ENCODE assay signal across 26 cellular contexts in the genomic region with DNA sequence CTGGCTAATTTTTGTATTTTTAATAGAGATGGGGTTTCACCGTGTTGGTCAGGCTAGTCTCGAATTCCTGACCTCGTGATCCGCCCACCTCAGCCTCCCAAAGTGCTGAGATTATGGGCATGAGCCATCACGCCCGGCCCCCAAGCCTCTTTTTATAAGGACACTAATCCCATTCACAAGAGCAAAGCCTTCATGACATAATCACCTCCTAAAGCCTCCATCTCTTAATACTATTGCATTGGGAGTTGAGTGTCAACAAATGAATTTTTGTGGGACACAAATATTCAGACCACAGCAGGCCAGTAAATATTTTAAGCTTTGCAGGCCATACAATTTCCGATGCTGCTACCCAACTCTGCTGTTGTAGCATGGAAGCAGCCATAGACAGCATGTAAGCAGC. TPM values are rescaled to one million over a fixed set of nuclear protein-coding genes. Genes with fewer than 3 reads are reported as not detected.
A peak's percentile ranks its signal among the peaks of the same experiment; 100 is the strongest.
DNase-seq lines count a peak whose midpoint lies in the region; ATAC-seq, FAIRE-seq and TF ChIP-seq lines count a peak whose summit lies in the region.
"Had no signal": no experiment of that assay in that cellular context is flagged by ENCODE, and none has a peak within 500 bp of the region (broad histone marks: within the 10 kb centered on the region; RNA-seq: fewer than 3 reads in every experiment).

No MANE protein-coding gene starts in this region.

- H3K4me1 ChIP-seq in HAP-1 (peaks cover 14% of the 10 kb centered on the region), H1 (replicated peaks in 1 of 4; ENCODE audit: control insufficient read depth in 3 of 4, insufficient read depth in 4 of 4, low read length in 3 of 4) (peaks cover 9 to 22% (median 13%) of the 10 kb centered on the region in 4 experiments; a peak in 5 of 7 replicates), MM.1S (ENCODE audit: low read length) (no peaks in the 10 kb centered on the region)

- no peak overlapping the region for H2AK5ac ChIP-seq in H1 (ENCODE audit: low read depth, low read length)

- H3K27ac ChIP-seq in H1 (ENCODE audit: low read depth, low read length) (no peak overlapping the region), MM.1S (ENCODE audit: low read length) (no peak overlapping the region)
- H3K27ac ChIP-seq: BLaER1 treated with 17β-estradiol and CSF1 and Interleukin-3, amounts not matched to agents 10 nM and 100 nM had no signal

- H3K79me2 ChIP-seq in H1 (ENCODE audit: control insufficient read depth in 1 of 2, insufficient read depth in 2 of 2, low read length in 2 of 2): no peaks in the 10 kb centered on the region
- no peaks in the 10 kb centered on the region for H3K79me2 ChIP-seq in MM.1S (ENCODE audit: low read length)

- no peaks in the 10 kb centered on the region for H3K79me1 ChIP-seq in H1 (ENCODE audit: low read depth, low read length)

- H2BK12ac ChIP-seq in H1 (ENCODE audit: low read depth, low read length): peak overlapping the region; percentile 45; the same call in 1 of the 2 replicates

- TF ChIP-seq EP300 in H1 (IDR thresholded peaks at IDR 0.05; ENCODE audit: borderline replicate concordance in 1 of 2, low read depth in 2 of 2, low read length in 2 of 2): no peak

- no peak overlapping the region for H2AFZ ChIP-seq in H1 (ENCODE audit: low read length)
- no peak overlapping the region for H2AFZ ChIP-seq in MM.1S (ENCODE audit: low read length)
- H2AFZ ChIP-seq: GM23338 had no signal

- H3K23me2 ChIP-seq in H1 (ENCODE audit: low read depth, low read length): peaks cover 4% of the 10 kb centered on the region; the same call in 1 of the 2 replicates

- no peak for FAIRE-seq in H1 (lab: Jason Lieb, UNC)
- FAIRE-seq: GM12892, GM18507, K562 had no signal

- no peak overlapping the region for H4K91ac ChIP-seq in H1 (replicated peaks; ENCODE audit: insufficient read length, low read length)

- no peak overlapping the region for H4K8ac ChIP-seq in H1 (ENCODE audit: extremely low read depth, insufficient read depth, low read length)

- no peaks in the 10 kb centered on the region for H3F3A ChIP-seq in MM.1S (ENCODE audit: insufficient read depth, low read length)

- no peak overlapping the region for H3K9ac ChIP-seq in H1 (replicated peaks in 1 of 4; ENCODE audit: extremely low read depth in 1 of 4, low read depth in 3 of 4, low read length in 3 of 4)
- H3K9ac ChIP-seq in MM.1S (ENCODE audit: low read length): no peak overlapping the region
- H3K9ac ChIP-seq: BLaER1 treated with 17β-estradiol and CSF1 and Interleukin-3, amounts not matched to agents 10 nM and 100 nM had no signal

- H3K14ac ChIP-seq in H1 (ENCODE audit: insufficient read length): no peak overlapping the region

- WGBS in H1 (ENCODE audit: extremely low coverage in 1 of 2, insufficient coverage in 1 of 2, insufficient read length in 1 of 2, insufficient replicate concordance in 2 of 2, low coverage in 1 of 2, low lambda C conversion rate in 2 of 2, missing lambda C conversion rate in 1 of 2), 2 experiments: 88% methylated on average over 7 of the region's 7 CpGs; no CpG with 5 or more reads in 1 of the 2 experiments

- H3K36me3 ChIP-seq in HAP-1 (replicated peaks) (no peaks in the 10 kb centered on the region; the same call in 1 of the 2 replicates), H1 (ENCODE audit: control insufficient read depth in 2 of 4, insufficient read depth in 4 of 4, low read length in 3 of 4) (no peaks in the 10 kb centered on the region), H7 (replicated peaks; ENCODE audit: control insufficient read depth, insufficient read depth, low read length) (no peaks in the 10 kb centered on the region), MM.1S (replicated peaks; ENCODE audit: insufficient read depth, low read length) (no peaks in the 10 kb centered on the region)
- H3K36me3 ChIP-seq: BLaER1 treated with 17β-estradiol and CSF1 and Interleukin-3, amounts not matched to agents 10 nM and 100 nM had no signal

- no peaks in the 10 kb centered on the region for H4K20me1 ChIP-seq in H1 (replicated peaks in 1 of 2; ENCODE audit: control insufficient read depth in 1 of 2, insufficient read depth in 2 of 2, low read length in 2 of 2)
- H4K20me1 ChIP-seq in MM.1S (ENCODE audit: insufficient read depth, low read length): no peaks in the 10 kb centered on the region
- H4K20me1 ChIP-seq: BLaER1 treated with 17β-estradiol and CSF1 and Interleukin-3, amounts not matched to agents 10 nM and 100 nM had no signal

- TF ChIP-seq POLR2A in H1 (IDR thresholded peaks at IDR 0.05; ENCODE audit: control extremely low read depth in 1 of 2, low read depth in 2 of 2, low read length in 2 of 2): no peak

- no peaks in the 10 kb centered on the region for H3K9me3 ChIP-seq in HAP-1
- H3K9me3 ChIP-seq in H1 (ENCODE audit: insufficient read depth in 2 of 2, low read depth in 1 of 2, low read length in 1 of 2): no peaks in the 10 kb centered on the region
- no peaks in the 10 kb centered on the region for H3K9me3 ChIP-seq in MM.1S (replicated peaks; ENCODE audit: insufficient read depth, low read length)
- H3K9me3 ChIP-seq: BLaER1 treated with 17β-estradiol and CSF1 and Interleukin-3, amounts not matched to agents 10 nM and 100 nM; Caco-2 had no signal

- H3K4me2 ChIP-seq in H1 (ENCODE audit: insufficient read depth in 1 of 2, low read depth in 2 of 2, low read length in 2 of 2) (no peak overlapping the region), MM.1S (ENCODE audit: low read depth, low read length) (no peak overlapping the region)
- H3K4me2 ChIP-seq: BLaER1 treated with 17β-estradiol and CSF1 and Interleukin-3, amounts not matched to agents 10 nM and 100 nM; GM23338 had no signal

- TF ChIP-seq RAD21 in H1 (IDR thresholded peaks at IDR 0.05 in 1 of 2, conservative IDR thresholded peaks at IDR 0.05 in 1 of 2; ENCODE audit: low read depth in 2 of 2, low read length in 2 of 2): no peak

- CTCF ChIA-PET in H1 (lab: Charles Lee; ENCODE audit: partially characterized antibody): interaction anchor here (1.2 to 1.5 kb wide), 4 partner anchors 9 to 127 kb away, joined by 4 to 5 read pairs (median 4); a partner anchor contains a TSS

- no peak overlapping the region for H3K23ac ChIP-seq in H1 (ENCODE audit: insufficient read length)

- ATAC-seq in activated CD4-positive, CD25-positive, alpha-beta regulatory T cell treated with anti-CD3 and anti-CD28 coated beads, Interleukin-2, amount 50 U/mL, for 24 hours: no peak
- ATAC-seq: GM23338, K562 had no signal

- no peak overlapping the region for H3K18ac ChIP-seq in H1 (ENCODE audit: extremely low read depth, low read length)

- H3K56ac ChIP-seq in H1 (replicated peaks; ENCODE audit: insufficient read length, low read depth, low read length): no peak overlapping the region

- H3K4me3 ChIP-seq in HAP-1 (no peak overlapping the region), H1 (ENCODE audit: extremely low read depth in 1 of 4, insufficient read depth in 2 of 4, low read depth in 3 of 4, low read length in 4 of 4) (no peak overlapping the region), H7 (ENCODE audit: insufficient read depth, low read depth, low read length) (no peak overlapping the region), MM.1S (ENCODE audit: low read length) (no peak overlapping the region)
- H3K4me3 ChIP-seq: BLaER1 treated with 17β-estradiol and CSF1 and Interleukin-3, amounts not matched to agents 10 nM and 100 nM; GM23338; K562 had no signal

- peak overlapping the region; percentile 75; the same call in 1 of the 2 replicates for H2BK20ac ChIP-seq in H1 (ENCODE audit: low read length)

- no peak overlapping the region; the same call in 1 of the 2 replicates for H2BK5ac ChIP-seq in H1 (ENCODE audit: low read depth, low read length)

- in situ Hi-C loops in HAP-1 (cut with MboI; ENCODE audit: low sequenced_read_pairs): no loop called here

- peak; percentile 72 to 77 for DNase-seq in HAP-1 (ENCODE audit: low spot score in 2 of 2)
- peak; percentile 65 for DNase-seq in M059J (ENCODE audit: low read depth)
- DNase-seq in H1 (ENCODE audit: low read depth in 1 of 2, low spot score in 2 of 2): no peak
- DNase-seq in H7: no peak
- DNase-seq in nucleus accumbens (lab: John Stamatoyannopoulos, UW): no peak
- no peak for DNase-seq in MM.1S
- DNase-seq: Caco-2; CD4-positive, alpha-beta memory T cell; DND-41; MV-4-11; NCI-H1105 treated with DMSO at 0.1 percent for 48 hours; NCI-H1694; NCI-H2081; NCI-H2171; NCI-H345; NCI-H524 treated with DMSO at 0.1 percent for 48 hours; Right ventricle myocardium superior had no signal

- no peak overlapping the region for H4K5ac ChIP-seq in H1 (ENCODE audit: insufficient read length, low read depth, low read length)

- H3K27me3 ChIP-seq in HAP-1 (ENCODE audit: low read depth) (no peaks in the 10 kb centered on the region), H1 (replicated peaks in 1 of 4; ENCODE audit: control insufficient read depth in 3 of 4, extremely low read depth in 1 of 4, insufficient read depth in 3 of 4, low read length in 3 of 4) (no peaks in the 10 kb centered on the region), H7 (ENCODE audit: control insufficient read depth, insufficient read depth, low read length) (no peaks in the 10 kb centered on the region), MM.1S (replicated peaks; ENCODE audit: insufficient read depth, low read length) (no peaks in the 10 kb centered on the region)
- H3K27me3 ChIP-seq: BLaER1 treated with 17β-estradiol and CSF1 and Interleukin-3, amounts not matched to agents 10 nM and 100 nM had no signal

- no peak for TF ChIP-seq CTCF in H1 (IDR thresholded peaks at IDR 0.05; ENCODE audit: control extremely low read depth in 1 of 3, insufficient read depth in 1 of 3, low read depth in 1 of 3, low read length in 3 of 3)
- no peak for TF ChIP-seq CTCF in MM.1S (IDR thresholded peaks at IDR 0.05; ENCODE audit: low read length)

- H2BK15ac ChIP-seq in H1 (ENCODE audit: low read length): no peak overlapping the region

- no peak overlapping the region for H2BK120ac ChIP-seq in H1 (replicated peaks; ENCODE audit: low read depth, low read length)

- no peak overlapping the region for H3K4ac ChIP-seq in H1 (replicated peaks; ENCODE audit: insufficient read length, low read depth, low read length)

- no peaks in the 10 kb centered on the region for H3K9me2 ChIP-seq in MM.1S (replicated peaks; ENCODE audit: insufficient read depth, low read length)

- POLR2A ChIA-PET in H1 (lab: Charles Lee; ENCODE audit: partially characterized antibody): interaction anchor here (1.7 kb wide), 1 partner anchor 11 kb away, joined by 9 read pairs; a partner anchor contains a TSS

RNA-seq across cellular contexts. Expression of a gene that starts 10.9 kb away (rescaled TPM):
- not detected in 2 replicates for total RNA-seq in M059J (2014; rRNA removed; shearing (Covaris generic))
- 1.2 TPM in 1 of 2 replicates, not detected in the other for total RNA-seq in H1 (2021; fragmentation: NEBNext Ultra II Directional; extraction: Animal tissue kit (Norgen Biotek cat#: 25700))
- polyA plus RNA-seq in H1 (2011; rRNA removed): 0.36 and 0.95 TPM in 2 replicates
- polyA plus RNA-seq in H1 (2011; cell fraction: cytosol; rRNA removed): 0.32 TPM
- polyA plus RNA-seq in H1 (2011; cell fraction: nucleus; rRNA removed): 0.36 TPM
- 0.20 to 1.1 TPM (median 0.38 TPM) in 3 of 4 replicates, not detected in the other for polyA plus RNA-seq in H1 (2012, experiment 1 of 2)
- polyA plus RNA-seq in H1 (2012, experiment 2 of 2): 0.20 TPM
- polyA plus RNA-seq in H1 (2013, experiment 1 of 2): 0.34 TPM
- polyA plus RNA-seq in H1 (2013, experiment 2 of 2): 0.55 TPM
- polyA minus RNA-seq in H1 (2011; rRNA and poly(A)+ RNA removed): 0.44 and 0.95 TPM in 2 replicates
- polyA minus RNA-seq in H1 (2011; cell fraction: cytosol; rRNA and poly(A)+ RNA removed): not detected
- polyA minus RNA-seq in H1 (2011; cell fraction: nucleus; rRNA and poly(A)+ RNA removed): not detected
- total RNA-seq in H7 (2014; rRNA removed; shearing (Covaris generic)): 0.24 TPM in 1 of 2 replicates, not detected in the other
- total RNA-seq: A673; Caco-2; CD4-positive, alpha-beta memory T cell; G401; GM23338; Right ventricle myocardium superior; RPMI7951 had no signal
- polyA plus RNA-seq: CD4-positive, alpha-beta memory T cell; GM23338 had no signal

RNA-seq across cellular contexts. Expression of a gene that starts 37.3 kb away (rescaled TPM):
- 9.1 and 11.9 TPM in 2 replicates for total RNA-seq in M059J (2014; rRNA removed; shearing (Covaris generic))
- total RNA-seq in H1 (2021; fragmentation: NEBNext Ultra II Directional; extraction: Animal tissue kit (Norgen Biotek cat#: 25700)): 9.1 and 9.7 TPM in 2 replicates
- 12.3 and 15.9 TPM in 2 replicates for polyA plus RNA-seq in H1 (2011; rRNA removed)
- 11.8 TPM for polyA plus RNA-seq in H1 (2011; cell fraction: cytosol; rRNA removed)
- 13.2 TPM for polyA plus RNA-seq in H1 (2011; cell fraction: nucleus; rRNA removed)
- 6.4 to 10.5 TPM (median 9.5 TPM) in 4 replicates for polyA plus RNA-seq in H1 (2012, experiment 1 of 2)
- 5.1 TPM for polyA plus RNA-seq in H1 (2012, experiment 2 of 2)
- 10.2 TPM for polyA plus RNA-seq in H1 (2013, experiment 1 of 2)
- 8.2 TPM for polyA plus RNA-seq in H1 (2013, experiment 2 of 2)
- 22.8 and 28.2 TPM in 2 replicates for polyA minus RNA-seq in H1 (2011; rRNA and poly(A)+ RNA removed)
- polyA minus RNA-seq in H1 (2011; cell fraction: cytosol; rRNA and poly(A)+ RNA removed): 7.9 TPM
- 7.8 TPM for polyA minus RNA-seq in H1 (2011; cell fraction: nucleus; rRNA and poly(A)+ RNA removed)
- 5.9 and 7.8 TPM in 2 replicates for total RNA-seq in H7 (2014; rRNA removed; shearing (Covaris generic))

RNA-seq across cellular contexts. Expression of a gene that starts 54.1 kb away (rescaled TPM):
- 3.0 and 5.0 TPM in 2 replicates for total RNA-seq in M059J (2014; rRNA removed; shearing (Covaris generic))
- total RNA-seq in H1 (2021; fragmentation: NEBNext Ultra II Directional; extraction: Animal tissue kit (Norgen Biotek cat#: 25700)): 3.7 and 4.4 TPM in 2 replicates
- 3.5 and 4.7 TPM in 2 replicates for polyA plus RNA-seq in H1 (2011; rRNA removed)
- 4.4 TPM for polyA plus RNA-seq in H1 (2011; cell fraction: cytosol; rRNA removed)
- 12.4 TPM for polyA plus RNA-seq in H1 (2011; cell fraction: nucleus; rRNA removed)
- polyA plus RNA-seq in H1 (2012, experiment 1 of 2): 3.4 to 5.3 TPM (median 5.1 TPM) in 4 replicates
- polyA plus RNA-seq in H1 (2012, experiment 2 of 2): 1.0 TPM
- 5.4 TPM for polyA plus RNA-seq in H1 (2013, experiment 1 of 2)
- 3.9 TPM for polyA plus RNA-seq in H1 (2013, experiment 2 of 2)
- polyA minus RNA-seq in H1 (2011; rRNA and poly(A)+ RNA removed): 3.2 and 5.9 TPM in 2 replicates
- polyA minus RNA-seq in H1 (2011; cell fraction: cytosol; rRNA and poly(A)+ RNA removed): 1.7 TPM
- polyA minus RNA-seq in H1 (2011; cell fraction: nucleus; rRNA and poly(A)+ RNA removed): 5.4 TPM
- total RNA-seq in H7 (2014; rRNA removed; shearing (Covaris generic)): 1.0 and 2.0 TPM in 2 replicates

RNA-seq across cellular contexts. Expression of a gene that starts 58.0 kb away (rescaled TPM):
- total RNA-seq in M059J (2014; rRNA removed; shearing (Covaris generic)): 9.5 and 17.1 TPM in 2 replicates
- 13.3 and 13.8 TPM in 2 replicates for total RNA-seq in H1 (2021; fragmentation: NEBNext Ultra II Directional; extraction: Animal tissue kit (Norgen Biotek cat#: 25700))
- polyA plus RNA-seq in H1 (2011; rRNA removed): 9.3 and 10.5 TPM in 2 replicates
- 14.7 TPM for polyA plus RNA-seq in H1 (2011; cell fraction: cytosol; rRNA removed)
- 11.6 TPM for polyA plus RNA-seq in H1 (2011; cell fraction: nucleus; rRNA removed)
- polyA plus RNA-seq in H1 (2012, experiment 1 of 2): 16.7 to 19.3 TPM (median 18.0 TPM) in 4 replicates
- 5.7 TPM for polyA plus RNA-seq in H1 (2012, experiment 2 of 2)
- 6.5 TPM for polyA plus RNA-seq in H1 (2013, experiment 1 of 2)
- 5.9 TPM for polyA plus RNA-seq in H1 (2013, experiment 2 of 2)
- polyA minus RNA-seq in H1 (2011; rRNA and poly(A)+ RNA removed): 10.6 and 10.8 TPM in 2 replicates
- 5.8 TPM for polyA minus RNA-seq in H1 (2011; cell fraction: cytosol; rRNA and poly(A)+ RNA removed)
- 10.5 TPM for polyA minus RNA-seq in H1 (2011; cell fraction: nucleus; rRNA and poly(A)+ RNA removed)
- total RNA-seq in H7 (2014; rRNA removed; shearing (Covaris generic)): 8.8 and 14.2 TPM in 2 replicates
- polyA plus RNA-seq: CD4-positive, alpha-beta memory T cell had no signal

Comparison
In these comparisons a context has a peak if more than half of its experiments do, and no peak if none do; other contexts are left out.
1. DNase-seq: peak in HAP-1 (2 of 2) and M059J (single experiment); none in H1 (0 of 2), H7 (single experiment), nucleus accumbens (0 of 56) and MM.1S (single experiment).